Comparison of ENCODE assay signal across 10 cellular contexts in genomic region chr18:79404567-79404910, GRCh38. TPM values are rescaled to one million over a fixed set of nuclear protein-coding genes. Genes with fewer than 3 reads are reported as not detected.
DNase-seq lines count a peak whose midpoint lies in the region; ATAC-seq and TF ChIP-seq lines count a peak whose summit lies in the region.
"Had no signal": no experiment of that assay in that cellular context is flagged by ENCODE, and none has a peak within 500 bp of the region (broad histone marks: within the 10 kb centered on the region; RNA-seq: fewer than 3 reads in every experiment).

No MANE protein-coding gene starts in this region.

- H3K9me3 Mint-ChIP-seq in activated naive CD8-positive, alpha-beta T cell treated with anti-CD3 and anti-CD28 coated beads for 36 hours = no peaks in the 10 kb centered on the region
- no peaks in the 10 kb centered on the region for H3K9me3 Mint-ChIP-seq in nephron

- H3K27me3 Mint-ChIP-seq in activated naive CD8-positive, alpha-beta T cell treated with anti-CD3 and anti-CD28 coated beads for 36 hours = no peaks in the 10 kb centered on the region
- H3K27me3 Mint-ChIP-seq in nephron (ENCODE audit: low read depth) = peaks cover 21% of the 10 kb centered on the region

- H3K9me3 ChIP-seq in BLaER1 treated with 17β-estradiol and CSF1 and Interleukin-3, amounts not matched to agents 10 nM and 100 nM (replicated peaks in 1 of 11) = no peaks in the 10 kb centered on the region
- no peaks in the 10 kb centered on the region for H3K9me3 ChIP-seq in ascending aorta

- H3K36me3 ChIP-seq in BLaER1 treated with 17β-estradiol and CSF1 and Interleukin-3, amounts not matched to agents 10 nM and 100 nM = peaks cover 0 to 6% (median 0%) of the 10 kb centered on the region in 11 experiments; a peak in 4 of 22 replicates
- H3K36me3 ChIP-seq in ascending aorta = no peaks in the 10 kb centered on the region

- H3K4me2 ChIP-seq in BLaER1 treated with 17β-estradiol and CSF1 and Interleukin-3, amounts not matched to agents 10 nM and 100 nM = peak overlapping the region; percentile 90 to 100 (median 96)

- H3K9ac ChIP-seq in BLaER1 treated with 17β-estradiol and CSF1 and Interleukin-3, amounts not matched to agents 10 nM and 100 nM = peak overlapping the region in 8 of 11 experiments; percentile 45 to 78 (median 64); a peak in 15 of 22 replicates

- peaks cover 44% of the 10 kb centered on the region for H3K4me1 Mint-ChIP-seq in activated naive CD8-positive, alpha-beta T cell treated with anti-CD3 and anti-CD28 coated beads for 36 hours
- H3K4me1 Mint-ChIP-seq in nephron = peaks cover 52% of the 10 kb centered on the region

- peak; percentile 37 for DNase-seq in NCI-H526 treated with DMSO at 0.1 percent for 48 hours (lab: John Stamatoyannopoulos, UW)
- DNase-seq in activated naive CD8-positive, alpha-beta T cell treated with anti-CD3 and anti-CD28 coated beads for 36 hours = no peak
- DNase-seq in SW480 (ENCODE audit: low spot score) = no peak
- DNase-seq in ascending aorta (ENCODE audit: low spot score in 2 of 2) = no peak
- DNase-seq: DND-41, mesenchymal stem cell had no signal

- H4K20me1 ChIP-seq in BLaER1 treated with 17β-estradiol and CSF1 and Interleukin-3, amounts not matched to agents 10 nM and 100 nM = peaks cover 6 to 39% (median 22%) of the 10 kb centered on the region in 11 experiments; a peak in 16 of 22 replicates

- H3K4me1 ChIP-seq in BLaER1 treated with 17β-estradiol and CSF1 and Interleukin-3, amounts not matched to agents 10 nM and 100 nM = peaks cover 62 to 69% (median 67%) of the 10 kb centered on the region in 10 experiments
- H3K4me1 ChIP-seq in ascending aorta = peaks cover 9 to 14% of the 10 kb centered on the region in 2 donors

- peak overlapping the region in 1 of 10 experiments; percentile 47; a peak in 1 of 20 replicates for H3K4me3 ChIP-seq in BLaER1 treated with 17β-estradiol and CSF1 and Interleukin-3, amounts not matched to agents 10 nM and 100 nM
- no peak overlapping the region for H3K4me3 ChIP-seq in ascending aorta

- H3K4me3 Mint-ChIP-seq in activated naive CD8-positive, alpha-beta T cell treated with anti-CD3 and anti-CD28 coated beads for 36 hours = peak overlapping the region; percentile 81
- H3K4me3 Mint-ChIP-seq in nephron = peak overlapping the region in 2 of 3 experiments; percentile 44 to 56

- H3K27ac ChIP-seq in BLaER1 treated with 17β-estradiol and CSF1 and Interleukin-3, amounts not matched to agents 10 nM and 100 nM = peak overlapping the region in 9 of 11 experiments; percentile 45 to 85 (median 76); a peak in 15 of 22 replicates
- H3K27ac ChIP-seq in ascending aorta = no peak overlapping the region

- intact Hi-C loops in ascending aorta (cut with DNase I) = loop anchor here (5.0 kb wide), 2 partner anchors 53 to 103 kb away; no protein-coding TSS in a partner anchor

- H3K27me3 ChIP-seq in BLaER1 treated with 17β-estradiol and CSF1 and Interleukin-3, amounts not matched to agents 10 nM and 100 nM = peaks cover 0 to 15% (median 9%) of the 10 kb centered on the region in 11 experiments; a peak in 12 of 22 replicates
- no peaks in the 10 kb centered on the region for H3K27me3 ChIP-seq in ascending aorta

- peak overlapping the region; percentile 97 for H3K27ac Mint-ChIP-seq in activated naive CD8-positive, alpha-beta T cell treated with anti-CD3 and anti-CD28 coated beads for 36 hours
- H3K27ac Mint-ChIP-seq in nephron = peak overlapping the region; percentile 70 to 88 (median 78)

- TF ChIP-seq CTCF in nephron (IDR thresholded peaks at IDR 0.05; ENCODE audit: unreplicated experiment in 3 of 3) (no peak), ascending aorta (IDR thresholded peaks at IDR 0.05) (no peak)

- ATAC-seq in GM21526 (IDR thresholded peaks at IDR 0.05; ENCODE audit: low FRiP score, unreplicated experiment) (no peak), GM18498 (IDR thresholded peaks at IDR 0.05; ENCODE audit: unreplicated experiment) (no peak)

- H3K36me3 Mint-ChIP-seq in activated naive CD8-positive, alpha-beta T cell treated with anti-CD3 and anti-CD28 coated beads for 36 hours = peaks cover 48% of the 10 kb centered on the region
- peaks cover 5% of the 10 kb centered on the region for H3K36me3 Mint-ChIP-seq in nephron (ENCODE audit: low read depth)

RNA-seq across cellular contexts. Expression of gene NFATC1, which starts 8.8 kb away (rescaled TPM):
- total RNA-seq in activated naive CD8-positive, alpha-beta T cell treated with anti-CD3 and anti-CD28 coated beads for 36 hours = 10 to 100 TPM; 94.2 to 98.5 TPM
- 64.1 TPM for total RNA-seq in ascending aorta

Comparison
In these comparisons a context has a peak if more than half of its experiments do, and no peak if none do; other contexts are left out.
1. H3K27ac ChIP-seq: peak in BLaER1 treated with 17β-estradiol and CSF1 and Interleukin-3, amounts not matched to agents 10 nM and 100 nM (9 of 11); none in ascending aorta (0 of 2).